In genomic region chr1:91404151-91405012, GRCh38 we compare ENCODE assay signal across 8 cellular contexts. TPM values are rescaled to one million over a fixed set of nuclear protein-coding genes. Genes with fewer than 3 reads are reported as not detected.
DNase-seq lines count a peak whose midpoint lies in the region; ATAC-seq and TF ChIP-seq lines count a peak whose summit lies in the region.

HFM1 (minus strand) TSS chr1:91404837; CDS start chr1:91401082, 3,755 bp downstream.

- peak; percentile 86 for ATAC-seq in GM21786 (IDR thresholded peaks at IDR 0.05; ENCODE audit: unreplicated experiment)

- peak within 1 kb of the TSS; percentile 50 for H3K4me3 ChIP-seq in Jurkat, Clone E6-1 (ENCODE audit: low read length)
- peak within 1 kb of the TSS; percentile 75 for H3K4me3 ChIP-seq in retinal pigment epithelial cell (ENCODE audit: low read length)

- in situ Hi-C loops in SK-MEL-5 (cut with HindIII; ENCODE audit: low pct_unique_long_range_greater_than_20kb, low sequenced_read_pairs): no loop called here

- no peak for TF ChIP-seq CTCF in retinal pigment epithelial cell (conservative IDR thresholded peaks at IDR 0.05; ENCODE audit: low read depth, low read length)

- DNase-seq in ELR (ENCODE audit: low read depth) (peak; percentile 82), SK-MEL-5 (ENCODE audit: low read depth, low spot score) (peak; percentile 85), anterior cingulate cortex (lab: John Stamatoyannopoulos, UW) (peak; percentile 23 to 87 (median 63)), hippocampal formation (lab: John Stamatoyannopoulos, UW) (peak; percentile 51 to 52), retinal pigment epithelial cell (ENCODE audit: low read depth) (peak; percentile 33), SHP77 (lab: John Stamatoyannopoulos, UW) (no peak)
- peak; percentile 74 for DNase-seq in Jurkat, Clone E6-1 (ENCODE audit: low read depth, low spot score)

RNA-seq across cellular contexts. Expression of gene HFM1, which starts in this region (rescaled TPM):
- polyA plus RNA-seq in Jurkat, Clone E6-1 (2012; ENCODE audit: insufficient read depth, insufficient read length): not detected
- total RNA-seq in SK-MEL-5 (2014; rRNA removed; shearing (Covaris generic)): 2.9 and 6.8 TPM in 2 replicates
- 0.54 TPM in 2 replicates for polyA plus RNA-seq in SK-MEL-5 (2015; cell fraction: cytosol; rRNA removed)
- polyA plus RNA-seq in SK-MEL-5 (2015; cell fraction: nucleus; rRNA removed): 15.2 and 20.4 TPM in 2 replicates

Comparison
In these comparisons a context has a peak if more than half of its experiments do, and no peak if none do; other contexts are left out.
1. DNase-seq: peak in ELR (single experiment), Jurkat, Clone E6-1 (single experiment), SK-MEL-5 (single experiment), anterior cingulate cortex (58 of 58), hippocampal formation (2 of 2) and retinal pigment epithelial cell (single experiment); none in SHP77 (0 of 2).